In the genomic region with DNA sequence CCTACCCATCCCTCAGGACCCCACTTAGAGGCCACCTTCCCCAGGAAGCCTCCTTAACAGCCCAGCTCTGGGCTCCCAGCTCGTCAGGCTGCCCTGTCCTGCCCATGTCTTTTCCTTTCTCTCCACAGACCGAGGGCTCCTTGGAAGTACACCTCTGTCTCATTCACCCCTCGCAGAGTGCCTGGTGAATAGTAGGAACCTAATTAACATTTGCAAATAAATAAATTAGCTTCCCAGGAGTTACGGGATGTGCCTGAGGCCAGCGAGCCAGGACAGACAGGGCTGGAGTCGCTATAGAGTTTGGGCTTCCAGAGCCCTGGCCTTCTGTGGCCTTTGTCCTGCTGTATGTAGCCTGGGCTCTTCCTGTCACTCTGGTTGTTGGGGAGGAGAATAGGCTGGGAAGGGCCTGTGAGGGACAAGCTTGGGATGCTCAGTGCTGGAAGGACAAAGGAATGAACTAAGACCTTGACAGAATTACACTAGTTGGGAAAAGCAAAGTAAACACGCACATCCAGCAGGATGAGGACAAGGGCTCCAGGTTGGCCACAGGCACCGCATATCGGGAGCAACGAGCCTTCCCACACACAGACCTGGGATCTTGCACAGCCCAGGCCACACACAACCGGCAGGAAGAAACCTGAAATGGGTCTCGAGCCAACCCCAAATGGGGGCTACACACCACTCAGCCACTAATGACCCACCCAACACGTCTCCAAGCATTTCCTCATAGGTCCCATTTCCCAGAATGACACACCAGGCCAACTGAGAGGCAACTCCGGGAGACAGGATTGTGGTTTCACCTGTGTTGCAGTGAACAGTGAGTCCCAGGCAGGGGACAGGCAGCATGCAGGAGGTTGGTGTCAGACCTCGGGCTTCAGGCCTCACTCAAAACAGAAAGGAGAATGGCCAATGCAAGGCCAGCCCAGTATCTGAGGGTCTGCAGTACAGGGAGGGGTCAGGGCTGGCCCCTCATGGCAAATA, we compare ENCODE assay signal across 29 cellular contexts. TPM values are rescaled to one million over a fixed set of nuclear protein-coding genes. Genes with fewer than 3 reads are reported as not detected.
DNase-seq lines count a peak whose midpoint lies in the region; ATAC-seq, FAIRE-seq and TF ChIP-seq lines count a peak whose summit lies in the region.
"Had no signal": no experiment of that assay in that cellular context is flagged by ENCODE, and none has a peak within 500 bp of the region (broad histone marks: within the 10 kb centered on the region; RNA-seq: fewer than 3 reads in every experiment).

No MANE protein-coding gene starts in this region.

- H2AFZ ChIP-seq in HepG2 (ENCODE audit: low read length), result no peak overlapping the region
- H2AFZ ChIP-seq: parathyroid adenoma had no signal

- TF ChIP-seq EP300 in HepG2 (IDR thresholded peaks at IDR 0.05; ENCODE audit: low read depth in 2 of 2, low read length in 2 of 2) (no peak), HepG2 (CRISPR knock-in tag; IDR thresholded peaks at IDR 0.05; ENCODE audit: borderline replicate concordance) (no peak)

- H3K27ac ChIP-seq in HepG2 (ENCODE audit: extremely low read length, insufficient read depth, low read length), result no peak overlapping the region
- H3K27ac ChIP-seq in right lobe of liver, result no peak overlapping the region
- no peak overlapping the region for H3K27ac ChIP-seq in colonic mucosa
- H3K27ac ChIP-seq: gastrocnemius medialis, parathyroid adenoma, right atrium auricular region, SJSA1, VCaP had no signal

- no peak for TF ChIP-seq POLR2A in HepG2 (IDR thresholded peaks at IDR 0.05; ENCODE audit: insufficient read depth in 1 of 2, low read depth in 2 of 2, low read length in 2 of 2)
- no peak for TF ChIP-seq POLR2A in right lobe of liver (IDR thresholded peaks at IDR 0.05)

- no peaks in the 10 kb centered on the region for H4K20me1 ChIP-seq in HepG2 (ENCODE audit: insufficient read depth, low read length)

- H3K9me3 Mint-ChIP-seq in WTC11, result no peaks in the 10 kb centered on the region
- H3K9me3 Mint-ChIP-seq in memory B cell, result no peaks in the 10 kb centered on the region
- no peaks in the 10 kb centered on the region for H3K9me3 Mint-ChIP-seq in type B pancreatic cell
- H3K9me3 Mint-ChIP-seq: brain; CD8-positive, alpha-beta T cell; nephron had no signal

- H3K4me3 ChIP-seq in HepG2 (replicated peaks in 1 of 3; ENCODE audit: insufficient read depth in 1 of 3, low read depth in 2 of 3, low read length in 3 of 3) (no peak overlapping the region), right lobe of liver (no peak overlapping the region), colonic mucosa (no peak overlapping the region)
- H3K4me3 ChIP-seq: gastrocnemius medialis, right atrium auricular region, SJSA1, tibial nerve had no signal

- H3K27me3 ChIP-seq in HepG2 (ENCODE audit: control insufficient read depth in 1 of 2, insufficient read depth in 2 of 2, low read length in 2 of 2) (no peaks in the 10 kb centered on the region), right lobe of liver (no peaks in the 10 kb centered on the region), colonic mucosa (no peaks in the 10 kb centered on the region)
- H3K27me3 ChIP-seq: gastrocnemius medialis, right atrium auricular region, SJSA1, tibial nerve had no signal

- peak; percentile 63 for ATAC-seq in HepG2
- ATAC-seq in right lobe of liver, result no peak
- ATAC-seq in WTC11, result peak; percentile 77
- ATAC-seq in memory B cell (ENCODE audit: low read depth), result no peak
- no peak for ATAC-seq in HG03457 (IDR thresholded peaks at IDR 0.05; ENCODE audit: unreplicated experiment)
- ATAC-seq: CD8-positive, alpha-beta T cell; gastrocnemius medialis had no signal

- WGBS in HepG2 (ENCODE audit: low lambda C conversion rate), result 96% methylated on average over 15 of the region's 15 CpGs
- WGBS in right lobe of liver (ENCODE audit: insufficient coverage, low coverage, low lambda C conversion rate, missing lambda C conversion rate), result 88% methylated on average over 7 of the region's 15 CpGs

- FAIRE-seq in HepG2 (lab: Jason Lieb, UNC), result peak; percentile 39
- FAIRE-seq: GM12891 had no signal

- no peaks in the 10 kb centered on the region for H3K9me3 ChIP-seq in HepG2 (ENCODE audit: low read length)
- no peaks in the 10 kb centered on the region for H3K9me3 ChIP-seq in right lobe of liver
- H3K9me3 ChIP-seq in colonic mucosa, result no peaks in the 10 kb centered on the region
- H3K9me3 ChIP-seq: gastrocnemius medialis, right atrium auricular region, SJSA1, tibial nerve had no signal

- H3K36me3 ChIP-seq in HepG2 (replicated peaks in 1 of 2; ENCODE audit: control insufficient read depth in 1 of 2, insufficient read depth in 2 of 2, low read length in 2 of 2) (peaks cover 24 to 49% of the 10 kb centered on the region in 2 experiments), right lobe of liver (no peaks in the 10 kb centered on the region), colonic mucosa (no peaks in the 10 kb centered on the region)

- H3K4me2 ChIP-seq in HepG2 (ENCODE audit: low read depth, low read length), result no peak overlapping the region

- H3K79me2 ChIP-seq in HepG2 (ENCODE audit: insufficient read depth, low read length), result no peaks in the 10 kb centered on the region
- H3K79me2 ChIP-seq: parathyroid adenoma had no signal

- TF ChIP-seq CTCF in HepG2 (CRISPR knock-in tag; IDR thresholded peaks at IDR 0.05) (no peak), right lobe of liver (IDR thresholded peaks at IDR 0.05) (no peak), WTC11 (IDR thresholded peaks at IDR 0.05) (no peak), type B pancreatic cell (conservative IDR thresholded peaks at IDR 0.05) (no peak), colonic mucosa (IDR thresholded peaks at IDR 0.05) (no peak)

- H3K9ac ChIP-seq in HepG2 (ENCODE audit: insufficient read depth, low read depth, low read length) (no peak overlapping the region; the same call in 1 of the 2 replicates), colonic mucosa (ENCODE audit: low read depth in 2 of 2, low read length in 2 of 2) (no peak overlapping the region)
- H3K9ac ChIP-seq: parathyroid adenoma had no signal

- no TSS peak for BruUV-seq in HepG2 (replicated peaks; lab: Mats Ljungman, UMichigan)

- H3K4me3 Mint-ChIP-seq in WTC11 (no peak overlapping the region), memory B cell (no peak overlapping the region), type B pancreatic cell (no peak overlapping the region)
- H3K4me3 Mint-ChIP-seq: brain; CD8-positive, alpha-beta T cell; nephron had no signal

- intact Hi-C loops in HepG2 (cut with micrococcal nuclease; ENCODE audit: unreplicated experiment) (no loop called here), right lobe of liver (cut with DNase I) (no loop called here), colonic mucosa (cut with DNase I) (no loop called here)

- CTCF ChIA-PET in HepG2 (lab: Yijun Ruan, JAX; ENCODE audit: low intra/inter-chr PET ratio, low total read pairs), result no interaction called here
- CTCF ChIA-PET in WTC11 (lab: Charles Lee), result no interaction called here

- H3K27ac Mint-ChIP-seq in WTC11 (peak overlapping the region; percentile 97), memory B cell (peak overlapping the region; percentile 11), type B pancreatic cell (peak overlapping the region; percentile 42)
- H3K27ac Mint-ChIP-seq: CD8-positive, alpha-beta T cell; nephron had no signal

- H3K4me1 ChIP-seq in HepG2 (ENCODE audit: insufficient read depth, low read length) (peaks cover 7% of the 10 kb centered on the region; the same call in 1 of the 2 replicates), right lobe of liver (peaks cover 0 to 12% (median 0%) of the 10 kb centered on the region in 4 donors), colonic mucosa (no peaks in the 10 kb centered on the region)
- H3K4me1 ChIP-seq: parathyroid adenoma, right atrium auricular region, tibial nerve had no signal

- in situ Hi-C loops in HepG2 (cut with HindIII; ENCODE audit: extremely low pct_ligation_motif_present, low pct_unique_long_range_greater_than_20kb), result no loop called here

- peak; percentile 34 for DNase-seq in HepG2 (ENCODE audit: low spot score)
- no peak for DNase-seq in right lobe of liver
- no peak for DNase-seq in WTC11 (ENCODE audit: low spot score)
- no peak for DNase-seq in memory B cell (ENCODE audit: low spot score in 2 of 2)
- no peak for DNase-seq in type B pancreatic cell (ENCODE audit: extremely low spot score, unreplicated experiment)
- no peak for DNase-seq in midbrain (lab: John Stamatoyannopoulos, UW)
- DNase-seq in colonic mucosa, result no peak
- DNase-seq: activated CD4-positive, alpha-beta T cell treated with anti-CD3 and anti-CD28 coated beads for 4 hours; activated gamma-delta T cell treated with Interleukin-2 at 50 U/mL for 16 hours; activated T-cell treated with anti-CD3 and anti-CD28 coated beads, Interleukin-2, amount 50 U/mL, for 1 hour; CD8-positive, alpha-beta T cell; gastrocnemius medialis; KBM-7; kidney glomerular epithelial cell; NCI-H1092 treated with DMSO at 0.1 percent for 48 hours; NCI-H187; NCI-H82; stimulated activated CD4-positive, alpha-beta T cell treated with anti-CD3 and anti-CD28 coated beads, Interleukin-2, amount 100 ng/mL, for 24 hours; stimulated activated CD8-positive, alpha-beta memory T cell treated with anti-CD3 and anti-CD28 coated beads, Interleukin-4, amount 100 ng/mL, for 48 hours; T1000 had no signal

- H3K36me3 Mint-ChIP-seq in WTC11, result peaks cover under 1% of the 10 kb centered on the region; the same call in 1 of the 2 replicates
- H3K36me3 Mint-ChIP-seq in memory B cell, result peaks cover 8% of the 10 kb centered on the region
- peaks cover 16% of the 10 kb centered on the region for H3K36me3 Mint-ChIP-seq in type B pancreatic cell

- H3K27me3 Mint-ChIP-seq in WTC11 (ENCODE audit: low read depth), result no peaks in the 10 kb centered on the region
- H3K27me3 Mint-ChIP-seq in memory B cell, result no peaks in the 10 kb centered on the region
- H3K27me3 Mint-ChIP-seq in type B pancreatic cell, result no peaks in the 10 kb centered on the region

- no peak for TF ChIP-seq RAD21 in HepG2 (CRISPR knock-in tag; IDR thresholded peaks at IDR 0.05)

- POLR2A ChIA-PET in HepG2 (lab: Yijun Ruan, JAX) (no interaction called here), WTC11 (lab: Charles Lee) (no interaction called here)

- H3K4me1 Mint-ChIP-seq in WTC11 (peaks cover 23% of the 10 kb centered on the region), memory B cell (peaks cover 8% of the 10 kb centered on the region), type B pancreatic cell (ENCODE audit: unreplicated experiment) (peaks cover 34% of the 10 kb centered on the region)
- H3K4me1 Mint-ChIP-seq: brain had no signal

RNA-seq across cellular contexts. Expression of gene MAP1LC3A, which starts 9.7 kb away (rescaled TPM):
- total RNA-seq in HepG2 (2016; rRNA removed; fragmentation: Illumina TruSeq; extraction: Trizol) (not detected in 2 replicates), right lobe of liver (10 to 100 TPM; 14.4 to 39.6 (median 26.3) TPM), WTC11 (2021) (7.5 to 12.1 TPM (median 11.3 TPM) in 3 replicates), type B pancreatic cell (ENCODE audit: low replicate concordance) (83.9 and 85.2 TPM in 2 replicates), colonic mucosa (10 to 100 TPM; 44.8 to 46.2 TPM)
- total RNA-seq in HepG2 (2016; cell fraction: cytosol; rRNA removed; fragmentation: Illumina TruSeq; extraction: Trizol; ENCODE audit: low read depth), result not detected in 2 replicates
- total RNA-seq in HepG2 (2016; cell fraction: insoluble cytoplasmic fraction; rRNA removed; fragmentation: Illumina TruSeq; extraction: Trizol), result not detected in 2 replicates
- total RNA-seq in HepG2 (2016; cell fraction: membrane; rRNA removed; fragmentation: Illumina TruSeq; extraction: Trizol), result not detected in 2 replicates
- total RNA-seq in HepG2 (2016; cell fraction: nucleus; rRNA removed; fragmentation: Illumina TruSeq; extraction: Trizol), result not detected in 2 replicates
- polyA plus RNA-seq in HepG2 (2011; rRNA removed), result not detected in 2 replicates
- polyA plus RNA-seq in HepG2 (2011; cell fraction: cytosol; rRNA removed), result not detected in 2 replicates
- 0.17 TPM in 1 of 2 replicates, not detected in the other for polyA plus RNA-seq in HepG2 (2011; cell fraction: nucleus; rRNA removed)
- polyA plus RNA-seq in HepG2 (2012), result not detected in 2 replicates
- not detected in 2 replicates for polyA plus RNA-seq in HepG2 (2016; cell fraction: cytosol; fragmentation: Illumina TruSeq; extraction: Trizol; ENCODE audit: low read depth)
- not detected in 2 replicates for polyA plus RNA-seq in HepG2 (2016; cell fraction: insoluble cytoplasmic fraction; fragmentation: Illumina TruSeq; extraction: Trizol; ENCODE audit: low read depth)
- polyA plus RNA-seq in HepG2 (2016; cell fraction: membrane; fragmentation: Illumina TruSeq; extraction: Trizol; ENCODE audit: low read depth), result not detected in 2 replicates
- not detected in 2 replicates for polyA plus RNA-seq in HepG2 (2016; cell fraction: nucleus; fragmentation: Illumina TruSeq; extraction: Trizol; ENCODE audit: insufficient read depth, low read depth)
- polyA minus RNA-seq in HepG2 (2011; rRNA and poly(A)+ RNA removed; ENCODE audit: low replicate concordance), result not detected in 2 replicates
- polyA minus RNA-seq in HepG2 (2011; cell fraction: cytosol; rRNA and poly(A)+ RNA removed), result not detected in 2 replicates
- polyA minus RNA-seq in HepG2 (2011; cell fraction: nucleus; rRNA and poly(A)+ RNA removed), result not detected in 2 replicates

RNA-seq across cellular contexts. Expression of gene DYNLRB1, which starts 52.0 kb away (rescaled TPM):
- 140 and 151 TPM in 2 replicates for total RNA-seq in HepG2 (2016; rRNA removed; fragmentation: Illumina TruSeq; extraction: Trizol)
- total RNA-seq in HepG2 (2016; cell fraction: cytosol; rRNA removed; fragmentation: Illumina TruSeq; extraction: Trizol; ENCODE audit: low read depth), result 70.8 and 95.6 TPM in 2 replicates
- 132 and 137 TPM in 2 replicates for total RNA-seq in HepG2 (2016; cell fraction: insoluble cytoplasmic fraction; rRNA removed; fragmentation: Illumina TruSeq; extraction: Trizol)
- 86.4 and 104 TPM in 2 replicates for total RNA-seq in HepG2 (2016; cell fraction: membrane; rRNA removed; fragmentation: Illumina TruSeq; extraction: Trizol)
- total RNA-seq in HepG2 (2016; cell fraction: nucleus; rRNA removed; fragmentation: Illumina TruSeq; extraction: Trizol), result 52.8 and 64.0 TPM in 2 replicates
- 244 and 285 TPM in 2 replicates for polyA plus RNA-seq in HepG2 (2011; rRNA removed)
- 208 and 234 TPM in 2 replicates for polyA plus RNA-seq in HepG2 (2011; cell fraction: cytosol; rRNA removed)
- polyA plus RNA-seq in HepG2 (2011; cell fraction: nucleus; rRNA removed), result 71.4 and 86.5 TPM in 2 replicates
- 331 and 366 TPM in 2 replicates for polyA plus RNA-seq in HepG2 (2012)
- polyA plus RNA-seq in HepG2 (2016; cell fraction: cytosol; fragmentation: Illumina TruSeq; extraction: Trizol; ENCODE audit: low read depth), result 170 and 195 TPM in 2 replicates
- polyA plus RNA-seq in HepG2 (2016; cell fraction: insoluble cytoplasmic fraction; fragmentation: Illumina TruSeq; extraction: Trizol; ENCODE audit: low read depth), result 370 and 446 TPM in 2 replicates
- 217 and 229 TPM in 2 replicates for polyA plus RNA-seq in HepG2 (2016; cell fraction: membrane; fragmentation: Illumina TruSeq; extraction: Trizol; ENCODE audit: low read depth)
- 196 and 204 TPM in 2 replicates for polyA plus RNA-seq in HepG2 (2016; cell fraction: nucleus; fragmentation: Illumina TruSeq; extraction: Trizol; ENCODE audit: insufficient read depth, low read depth)
- 201 and 224 TPM in 2 replicates for polyA minus RNA-seq in HepG2 (2011; rRNA and poly(A)+ RNA removed; ENCODE audit: low replicate concordance)
- 65.3 and 87.8 TPM in 2 replicates for polyA minus RNA-seq in HepG2 (2011; cell fraction: cytosol; rRNA and poly(A)+ RNA removed)
- 48.7 and 54.5 TPM in 2 replicates for polyA minus RNA-seq in HepG2 (2011; cell fraction: nucleus; rRNA and poly(A)+ RNA removed)
- total RNA-seq in right lobe of liver, result 10 to 100 TPM; 34.8 to 84.3 (median 42.7) TPM
- 99.3 to 126 TPM (median 115 TPM) in 3 replicates for total RNA-seq in WTC11 (2021)
- total RNA-seq in type B pancreatic cell (ENCODE audit: low replicate concordance), result 164 and 201 TPM in 2 replicates
- 100 to 1,000 TPM; 106 to 107 TPM for total RNA-seq in colonic mucosa

Comparison
In these comparisons a context has a peak if more than half of its experiments do, and no peak if none do; other contexts are left out.
1. ATAC-seq: peak in HepG2 (single experiment) and WTC11 (single experiment); none in right lobe of liver (0 of 4), memory B cell (single experiment) and HG03457 (single experiment).
2. H3K27ac Mint-ChIP-seq: peak in every context shown above with its lines; median percentile 97 in WTC11; 42 in type B pancreatic cell; 11 in memory B cell.